ENCODE assay signal across 14 cellular contexts in the genomic region with DNA sequence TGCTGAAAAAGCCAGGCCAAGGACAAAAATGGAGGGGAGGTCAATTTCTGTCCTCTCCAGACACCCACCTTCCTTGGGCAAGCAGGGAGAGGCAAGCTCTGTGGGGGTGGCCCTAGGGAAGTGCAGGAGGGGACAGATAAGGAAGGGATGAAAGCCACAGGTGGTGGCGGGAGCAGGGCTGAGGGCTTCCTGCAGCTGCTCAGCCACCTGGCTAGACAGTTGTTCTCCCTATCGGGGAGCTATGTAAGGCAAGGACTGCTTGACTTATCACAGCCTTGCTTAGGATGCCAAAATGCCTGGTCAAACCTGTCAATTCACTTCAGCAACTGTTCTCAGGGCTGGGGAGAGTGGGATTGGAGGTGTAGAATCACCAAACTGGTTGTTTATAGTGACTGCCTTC.
DNase-seq lines count a peak whose midpoint lies in the region; ATAC-seq and TF ChIP-seq lines count a peak whose summit lies in the region.
"Had no signal": no experiment of that assay in that cellular context is flagged by ENCODE, and none has a peak within 500 bp of the region (broad histone marks: within the 10 kb centered on the region; RNA-seq: fewer than 3 reads in every experiment).

No MANE protein-coding gene starts in this region.

- peaks cover 10% of the 10 kb centered on the region for H3K27me3 Mint-ChIP-seq in stimulated activated naive CD8-positive, alpha-beta T cell treated with anti-CD3 and anti-CD28 coated beads, Interleukin-15, amount 100 ng/mL, for 72 hours
- peaks cover 5% of the 10 kb centered on the region for H3K27me3 Mint-ChIP-seq in glutamatergic neuron (ENCODE audit: unreplicated experiment)
- H3K27me3 Mint-ChIP-seq in activated T-cell treated with anti-CD3 and anti-CD28 coated beads, Interleukin-2, amount 50 U/mL, for 72 hours (ENCODE audit: low read depth) = peaks cover 18% of the 10 kb centered on the region

- H3K27ac Mint-ChIP-seq in stimulated activated naive CD8-positive, alpha-beta T cell treated with anti-CD3 and anti-CD28 coated beads, Interleukin-15, amount 100 ng/mL, for 72 hours = no peak overlapping the region
- peak overlapping the region; percentile 15 for H3K27ac Mint-ChIP-seq in glutamatergic neuron (ENCODE audit: unreplicated experiment)
- H3K27ac Mint-ChIP-seq in activated T-cell treated with anti-CD3 and anti-CD28 coated beads, Interleukin-2, amount 50 U/mL, for 72 hours = no peak overlapping the region
- H3K27ac Mint-ChIP-seq: CD4-positive, alpha-beta memory T cell had no signal

- H3K4me1 Mint-ChIP-seq in stimulated activated naive CD8-positive, alpha-beta T cell treated with anti-CD3 and anti-CD28 coated beads, Interleukin-15, amount 100 ng/mL, for 72 hours = no peaks in the 10 kb centered on the region
- no peaks in the 10 kb centered on the region for H3K4me1 Mint-ChIP-seq in glutamatergic neuron (ENCODE audit: low read depth, unreplicated experiment)
- H3K4me1 Mint-ChIP-seq in activated T-cell treated with anti-CD3 and anti-CD28 coated beads, Interleukin-2, amount 50 U/mL, for 72 hours (ENCODE audit: low read depth) = no peaks in the 10 kb centered on the region
- H3K4me1 Mint-ChIP-seq: CD4-positive, alpha-beta memory T cell had no signal

- no peak for DNase-seq in stimulated activated naive CD8-positive, alpha-beta T cell treated with anti-CD3 and anti-CD28 coated beads, Interleukin-15, Interleukin-2, amounts not matched to agents 100 U/mL and 50 U/mL, for 24 hours
- no peak for DNase-seq in stimulated activated naive CD8-positive, alpha-beta T cell treated with anti-CD3 and anti-CD28 coated beads, Interleukin-15, amount 100 ng/mL, for 72 hours
- DNase-seq in NCI-H524 treated with DMSO at 0.1 percent for 48 hours (lab: John Stamatoyannopoulos, UW) (peak; percentile 22), glutamatergic neuron (no peak)
- no peak for DNase-seq in activated T-cell treated with anti-CD3 and anti-CD28 coated beads, Interleukin-2, amount 50 U/mL, for 72 hours
- DNase-seq: CD4-positive, alpha-beta memory T cell; Karpas-422; MM.1S; NCI-H2029; NCI-H2227 treated with DMSO at 0.1 percent for 48 hours; NCI-H748 treated with DMSO at 0.1 percent for 48 hours; SHP77 treated with DMSO at 0.1 percent for 48 hours had no signal

- H3K36me3 Mint-ChIP-seq in glutamatergic neuron (ENCODE audit: unreplicated experiment) = peaks cover 6% of the 10 kb centered on the region
- no peaks in the 10 kb centered on the region for H3K36me3 Mint-ChIP-seq in activated T-cell treated with anti-CD3 and anti-CD28 coated beads, Interleukin-2, amount 50 U/mL, for 72 hours (ENCODE audit: insufficient read depth in 2 of 2)
- H3K36me3 Mint-ChIP-seq: CD4-positive, alpha-beta memory T cell had no signal

- H3K4me3 Mint-ChIP-seq in stimulated activated naive CD8-positive, alpha-beta T cell treated with anti-CD3 and anti-CD28 coated beads, Interleukin-15, amount 100 ng/mL, for 72 hours = no peak overlapping the region
- H3K4me3 Mint-ChIP-seq in glutamatergic neuron (ENCODE audit: unreplicated experiment) = no peak overlapping the region
- no peak overlapping the region for H3K4me3 Mint-ChIP-seq in activated T-cell treated with anti-CD3 and anti-CD28 coated beads, Interleukin-2, amount 50 U/mL, for 72 hours
- H3K4me3 Mint-ChIP-seq: CD4-positive, alpha-beta memory T cell had no signal

- ATAC-seq in stimulated activated naive CD8-positive, alpha-beta T cell treated with anti-CD3 and anti-CD28 coated beads, Interleukin-15, Interleukin-2, amounts not matched to agents 100 U/mL and 50 U/mL, for 24 hours = peak; percentile 14
- ATAC-seq in stimulated activated naive CD8-positive, alpha-beta T cell treated with anti-CD3 and anti-CD28 coated beads, Interleukin-15, amount 100 ng/mL, for 72 hours = no peak
- no peak for ATAC-seq in activated T-cell treated with anti-CD3 and anti-CD28 coated beads, Interleukin-2, amount 50 U/mL, for 72 hours (replicated peaks in 1 of 2)
- ATAC-seq in HG02852 (IDR thresholded peaks at IDR 0.05; ENCODE audit: unreplicated experiment) = no peak
- no peak for ATAC-seq in GM21576 (IDR thresholded peaks at IDR 0.05; ENCODE audit: unreplicated experiment)

- no peak for TF ChIP-seq CTCF in glutamatergic neuron (IDR thresholded peaks at IDR 0.05; ENCODE audit: partially characterized antibody, unreplicated experiment)

- H3K9me3 Mint-ChIP-seq in stimulated activated naive CD8-positive, alpha-beta T cell treated with anti-CD3 and anti-CD28 coated beads, Interleukin-15, amount 100 ng/mL, for 72 hours = no peaks in the 10 kb centered on the region
- H3K9me3 Mint-ChIP-seq in glutamatergic neuron (ENCODE audit: unreplicated experiment) = no peaks in the 10 kb centered on the region
- no peaks in the 10 kb centered on the region for H3K9me3 Mint-ChIP-seq in activated T-cell treated with anti-CD3 and anti-CD28 coated beads, Interleukin-2, amount 50 U/mL, for 72 hours
